In genomic region chr13:40186041-40186440, GRCh38 we compare ENCODE assay signal across 22 cellular contexts.
DNase-seq lines count a peak whose midpoint lies in the region; ATAC-seq and TF ChIP-seq lines count a peak whose summit lies in the region.
"Had no signal": no experiment of that assay in that cellular context is flagged by ENCODE, and none has a peak within 500 bp of the region (broad histone marks: within the 10 kb centered on the region; RNA-seq: fewer than 3 reads in every experiment).

No MANE protein-coding gene starts in this region.

- H3K4me3 ChIP-seq in CD8-positive, alpha-beta memory T cell (ENCODE audit: low read length): peak overlapping the region; percentile 26
- peak overlapping the region; percentile 0 for H3K4me3 ChIP-seq in naive thymus-derived CD4-positive, alpha-beta T cell (ENCODE audit: low read length)
- H3K4me3 ChIP-seq: ovary, spleen had no signal

- H3K36me3 Mint-ChIP-seq in activated CD4-positive, alpha-beta T cell treated with anti-CD3 and anti-CD28 coated beads, Interleukin-2, amount 10 ng/mL, durations not matched to agents 24 days and 14 days (ENCODE audit: low read depth): no peaks in the 10 kb centered on the region
- peaks cover 0 to 4% (median 4%) of the 10 kb centered on the region in 3 donors for H3K36me3 Mint-ChIP-seq in CD8-positive, alpha-beta memory T cell
- H3K36me3 Mint-ChIP-seq in activated CD8-positive, alpha-beta T cell treated with anti-CD3 and anti-CD28 coated beads for 36 hours (ENCODE audit: low read depth): peaks cover 3% of the 10 kb centered on the region
- peaks cover 0 to 11% (median 6%) of the 10 kb centered on the region in 5 donors for H3K36me3 Mint-ChIP-seq in naive thymus-derived CD4-positive, alpha-beta T cell
- H3K36me3 Mint-ChIP-seq: natural killer cell had no signal

- no peak for TF ChIP-seq CTCF in activated CD8-positive, alpha-beta T cell treated with anti-CD3 and anti-CD28 coated beads for 36 hours (IDR thresholded peaks at IDR 0.05)

- no peaks in the 10 kb centered on the region for H3K27me3 ChIP-seq in CD8-positive, alpha-beta memory T cell (ENCODE audit: insufficient read depth, low read length, poor library complexity, severe bottlenecking)
- no peaks in the 10 kb centered on the region for H3K27me3 ChIP-seq in naive thymus-derived CD4-positive, alpha-beta T cell (ENCODE audit: control insufficient read depth in 2 of 2, insufficient read depth in 2 of 2, low read length in 2 of 2)
- H3K27me3 ChIP-seq: ovary, spleen had no signal

- peak overlapping the region; percentile 59 for H3K27ac Mint-ChIP-seq in activated CD4-positive, alpha-beta T cell treated with anti-CD3 and anti-CD28 coated beads, Interleukin-2, amount 10 ng/mL, durations not matched to agents 24 days and 14 days
- peak overlapping the region in 7 of 8 donors; percentile 51 to 96 (median 90) for H3K27ac Mint-ChIP-seq in CD8-positive, alpha-beta memory T cell
- H3K27ac Mint-ChIP-seq in activated CD8-positive, alpha-beta T cell treated with anti-CD3 and anti-CD28 coated beads for 36 hours: peak overlapping the region; percentile 39
- H3K27ac Mint-ChIP-seq in naive thymus-derived CD4-positive, alpha-beta T cell: peak overlapping the region; percentile 96 to 100 (median 98)
- H3K27ac Mint-ChIP-seq: natural killer cell had no signal

- peaks cover 3% of the 10 kb centered on the region for H3K9me3 Mint-ChIP-seq in activated CD4-positive, alpha-beta T cell treated with anti-CD3 and anti-CD28 coated beads, Interleukin-2, amount 10 ng/mL, durations not matched to agents 24 days and 14 days
- H3K9me3 Mint-ChIP-seq in CD8-positive, alpha-beta memory T cell: no peaks in the 10 kb centered on the region
- H3K9me3 Mint-ChIP-seq in activated CD8-positive, alpha-beta T cell treated with anti-CD3 and anti-CD28 coated beads for 36 hours: no peaks in the 10 kb centered on the region
- H3K9me3 Mint-ChIP-seq in naive thymus-derived CD4-positive, alpha-beta T cell: peaks cover 0 to 9% (median 0%) of the 10 kb centered on the region in 11 donors
- H3K9me3 Mint-ChIP-seq: activated T-cell treated with anti-CD3 and anti-CD28 coated beads, Interleukin-2, amount 50 U/mL, for 4 hours; IgD-negative memory B cell; natural killer cell had no signal

- intact Hi-C loops in activated CD4-positive, alpha-beta T cell treated with anti-CD3 and anti-CD28 coated beads, Interleukin-2, amount 10 ng/mL, durations not matched to agents 24 days and 14 days (cut with micrococcal nuclease): loop anchor here (2.0 to 5.0 kb wide), 4 partner anchors 36 to 476 kb away; no protein-coding TSS in a partner anchor
- intact Hi-C loops in activated CD8-positive, alpha-beta T cell treated with anti-CD3 and anti-CD28 coated beads for 36 hours (cut with micrococcal nuclease): loop anchor here (10.0 kb wide), 1 partner anchor 479 kb away; the partner anchor contains the start of gene FOXO1
- intact Hi-C loops in naive thymus-derived CD4-positive, alpha-beta T cell (cut with micrococcal nuclease): loop anchor here (1.0 to 10.0 kb wide), 16 partner anchors 8 to 1279 kb away; partner anchors contain the start of gene MRPS31 (in 1 of the 2)

- peaks cover 71% of the 10 kb centered on the region for H3K4me1 ChIP-seq in CD8-positive, alpha-beta memory T cell (ENCODE audit: insufficient read depth, low read length)
- peaks cover 52 to 72% of the 10 kb centered on the region in 2 donors for H3K4me1 ChIP-seq in naive thymus-derived CD4-positive, alpha-beta T cell (ENCODE audit: control insufficient read depth in 2 of 2, insufficient read depth in 2 of 2, low read length in 2 of 2)

- POLR2A ChIA-PET in CD8-positive, alpha-beta memory T cell (lab: Charles Lee): no interaction called here
- POLR2A ChIA-PET in activated CD8-positive, alpha-beta T cell treated with anti-CD3 and anti-CD28 coated beads for 36 hours (lab: Charles Lee): interaction anchor here (1.4 kb wide), 1 partner anchor 17 kb away, joined by 3 read pairs; no protein-coding TSS in a partner anchor
- POLR2A ChIA-PET in naive thymus-derived CD4-positive, alpha-beta T cell (lab: Charles Lee): interaction anchor here (0.6 to 4.5 kb wide), 6 partner anchors 8 to 477 kb away, joined by 3 to 24 read pairs (median 4); no protein-coding TSS in a partner anchor

- no peaks in the 10 kb centered on the region for H3K27me3 Mint-ChIP-seq in activated CD4-positive, alpha-beta T cell treated with anti-CD3 and anti-CD28 coated beads, Interleukin-2, amount 10 ng/mL, durations not matched to agents 24 days and 14 days
- peaks cover 0 to 1% of the 10 kb centered on the region in 2 donors for H3K27me3 Mint-ChIP-seq in CD8-positive, alpha-beta memory T cell
- H3K27me3 Mint-ChIP-seq in activated CD8-positive, alpha-beta T cell treated with anti-CD3 and anti-CD28 coated beads for 36 hours: no peaks in the 10 kb centered on the region
- no peaks in the 10 kb centered on the region for H3K27me3 Mint-ChIP-seq in naive thymus-derived CD4-positive, alpha-beta T cell

- no peak for ATAC-seq in activated CD8-positive, alpha-beta T cell treated with anti-CD3 and anti-CD28 coated beads for 36 hours
- ATAC-seq in naive thymus-derived CD4-positive, alpha-beta T cell: no peak
- ATAC-seq: activated T-cell treated with anti-CD3 and anti-CD28 coated beads, Interleukin-2, amount 50 U/mL, for 4 hours; HCT116; left cardiac atrium; natural killer cell; Right ventricle myocardium inferior had no signal

- CTCF ChIA-PET in CD8-positive, alpha-beta memory T cell (lab: Charles Lee): interaction anchor here (2.1 kb wide), 1 partner anchor 116 kb away, joined by 10 read pairs; no protein-coding TSS in a partner anchor
- CTCF ChIA-PET in activated CD8-positive, alpha-beta T cell treated with anti-CD3 and anti-CD28 coated beads for 36 hours (lab: Charles Lee): interaction anchor here (1.1 to 2.5 kb wide), 3 partner anchors 14 to 35 kb away, joined by 3 to 6 read pairs (median 4); no protein-coding TSS in a partner anchor
- CTCF ChIA-PET in naive thymus-derived CD4-positive, alpha-beta T cell (lab: Charles Lee): interaction anchor here (0.5 to 2.9 kb wide), 7 partner anchors 9 to 173 kb away, joined by 3 to 16 read pairs (median 3); no protein-coding TSS in a partner anchor

- no peak overlapping the region for H3K27ac ChIP-seq in CD8-positive, alpha-beta memory T cell (ENCODE audit: low read depth, low read length)
- peak overlapping the region; percentile 65 for H3K27ac ChIP-seq in naive thymus-derived CD4-positive, alpha-beta T cell (ENCODE audit: low read depth, low read length)
- H3K27ac ChIP-seq: ovary had no signal

- no peaks in the 10 kb centered on the region for H3K9me3 ChIP-seq in CD8-positive, alpha-beta memory T cell (ENCODE audit: low read length)
- H3K9me3 ChIP-seq in naive thymus-derived CD4-positive, alpha-beta T cell (ENCODE audit: control insufficient read depth in 2 of 3, low read length in 3 of 3): no peaks in the 10 kb centered on the region
- H3K9me3 ChIP-seq: ovary, spleen had no signal

- peaks cover 63% of the 10 kb centered on the region for H3K4me1 Mint-ChIP-seq in activated CD4-positive, alpha-beta T cell treated with anti-CD3 and anti-CD28 coated beads, Interleukin-2, amount 10 ng/mL, durations not matched to agents 24 days and 14 days
- peaks cover 67 to 81% (median 70%) of the 10 kb centered on the region in 3 donors for H3K4me1 Mint-ChIP-seq in CD8-positive, alpha-beta memory T cell
- peaks cover 75% of the 10 kb centered on the region for H3K4me1 Mint-ChIP-seq in activated CD8-positive, alpha-beta T cell treated with anti-CD3 and anti-CD28 coated beads for 36 hours (ENCODE audit: low read depth)
- H3K4me1 Mint-ChIP-seq in naive thymus-derived CD4-positive, alpha-beta T cell: peaks cover 55 to 97% (median 89%) of the 10 kb centered on the region in 7 donors

- no peak for DNase-seq in activated CD4-positive, alpha-beta T cell treated with anti-CD3 and anti-CD28 coated beads, Interleukin-2, amount 10 ng/mL, durations not matched to agents 24 days and 14 days
- no peak for DNase-seq in activated CD4-positive, alpha-beta T cell treated with anti-CD3 and anti-CD28 coated beads, Interleukin-2, amount 50 U/mL, for 4 hours
- peak in 1 of 5 donors; percentile 25 for DNase-seq in CD8-positive, alpha-beta memory T cell
- no peak for DNase-seq in activated CD8-positive, alpha-beta T cell treated with anti-CD3 and anti-CD28 coated beads for 36 hours
- peak in 4 of 9 donors; percentile 22 to 39 (median 30) for DNase-seq in naive thymus-derived CD4-positive, alpha-beta T cell
- no peak for DNase-seq in inferior parietal cortex (ENCODE audit: extremely low spot score)
- no peak for DNase-seq in activated gamma-delta T cell treated with Interleukin-2 at 50 U/mL for 16 hours
- DNase-seq in dermis blood vessel endothelial cell: no peak
- DNase-seq: activated CD4-positive, alpha-beta T cell treated with anti-CD3 and anti-CD28 coated beads for 48 hours; activated T-cell treated with anti-CD3 and anti-CD28 coated beads, Interleukin-2, amount 50 U/mL, for 4 hours; cortex of kidney; left cardiac atrium; mesenchymal stem cell; natural killer cell; NCI-H1436 treated with DMSO at 0.1 percent for 48 hours; NCI-H526; ovary; spleen; trophoblast cell had no signal

- H3K4me3 Mint-ChIP-seq in activated CD4-positive, alpha-beta T cell treated with anti-CD3 and anti-CD28 coated beads, Interleukin-2, amount 10 ng/mL, durations not matched to agents 24 days and 14 days: peak overlapping the region; percentile 64
- peak overlapping the region in 6 of 7 donors; percentile 17 to 76 (median 50) for H3K4me3 Mint-ChIP-seq in CD8-positive, alpha-beta memory T cell
- H3K4me3 Mint-ChIP-seq in activated CD8-positive, alpha-beta T cell treated with anti-CD3 and anti-CD28 coated beads for 36 hours: no peak overlapping the region
- H3K4me3 Mint-ChIP-seq in naive thymus-derived CD4-positive, alpha-beta T cell: peak overlapping the region; percentile 61 to 89 (median 76)
- H3K4me3 Mint-ChIP-seq: activated T-cell treated with anti-CD3 and anti-CD28 coated beads, Interleukin-2, amount 50 U/mL, for 4 hours; natural killer cell had no signal

- no peaks in the 10 kb centered on the region for H3K36me3 ChIP-seq in CD8-positive, alpha-beta memory T cell (ENCODE audit: insufficient read depth, low read length)
- no peaks in the 10 kb centered on the region for H3K36me3 ChIP-seq in naive thymus-derived CD4-positive, alpha-beta T cell (ENCODE audit: control insufficient read depth in 2 of 3, insufficient read depth in 3 of 3, low read length in 3 of 3)
- H3K36me3 ChIP-seq: ovary, spleen had no signal

Comparison
In these comparisons a context has a peak if more than half of its experiments do, and no peak if none do; other contexts are left out.
1. H3K27ac Mint-ChIP-seq: peak in every context shown above with its lines; median percentile 98 in naive thymus-derived CD4-positive, alpha-beta T cell; 90 in CD8-positive, alpha-beta memory T cell; 59 in activated CD4-positive, alpha-beta T cell treated with anti-CD3 and anti-CD28 coated beads, Interleukin-2, amount 10 ng/mL, durations not matched to agents 24 days and 14 days; 39 in activated CD8-positive, alpha-beta T cell treated with anti-CD3 and anti-CD28 coated beads for 36 hours.